Comparison of ENCODE assay signal across 19 cellular contexts in genomic region chr3:42098171-42098570, GRCh38. TPM values are rescaled to one million over a fixed set of nuclear protein-coding genes. Genes with fewer than 3 reads are reported as not detected.
A peak's percentile ranks its signal among the peaks of the same experiment; 100 is the strongest.
DNase-seq lines count a peak whose midpoint lies in the region; ATAC-seq, FAIRE-seq and TF ChIP-seq lines count a peak whose summit lies in the region.
"Had no signal": no experiment of that assay in that cellular context is flagged by ENCODE, and none has a peak within 500 bp of the region (broad histone marks: within the 10 kb centered on the region; RNA-seq: fewer than 3 reads in every experiment).

No MANE protein-coding gene starts in this region.

- no peaks in the 10 kb centered on the region for H3K27me3 Mint-ChIP-seq in memory B cell
- no peaks in the 10 kb centered on the region for H3K27me3 Mint-ChIP-seq in stimulated activated memory B cell treated with anti-CD40 and anti-IgM and Interleukin-4, amounts not matched to agents 10 μg/mL and 1 μg/mL and 100 μg/mL, for 72 hours

- H3K4me3 ChIP-seq in heart left ventricle (no peak overlapping the region), bronchial epithelial cell (ENCODE audit: low read depth, low read length) (no peak overlapping the region)
- H3K4me3 ChIP-seq: ascending aorta, uterus had no signal

- peak overlapping the region in 11 of 12 donors; percentile 25 to 72 (median 61) for H3K27ac ChIP-seq in heart left ventricle
- H3K27ac ChIP-seq: ascending aorta, neutrophil had no signal

- intact Hi-C loops in heart left ventricle (cut with DNase I) (loop anchor here (2.0 to 5.0 kb wide), 9 partner anchors 36 to 201 kb away; partner anchors contain the start of gene ULK4 (in 4 of the 10)), left cardiac atrium (cut with DNase I) (loop anchor here in 1 of 2 donors (5.0 to 10.0 kb wide), 2 partner anchors 86 to 203 kb away; no protein-coding TSS in a partner anchor)

- peaks cover 14% of the 10 kb centered on the region for H3K36me3 Mint-ChIP-seq in memory B cell
- peaks cover 30% of the 10 kb centered on the region for H3K36me3 Mint-ChIP-seq in stimulated activated memory B cell treated with anti-CD40 and anti-IgM and Interleukin-4, amounts not matched to agents 10 μg/mL and 1 μg/mL and 100 μg/mL, for 72 hours

- DNase-seq in heart left ventricle (no peak), left cardiac atrium (no peak), bronchial epithelial cell (ENCODE audit: low read depth) (no peak), memory B cell (ENCODE audit: low spot score in 2 of 2) (no peak), amygdala (lab: John Stamatoyannopoulos, UW) (no peak), GM20000 (ENCODE audit: low spot score) (no peak)
- DNase-seq in stimulated activated CD4-positive, alpha-beta T cell treated with anti-CD3 and anti-CD28 coated beads, Interleukin-4, amount 100 ng/mL, for 1 hour: no peak
- DNase-seq: ACHN; NCI-H187; NCI-H774; stimulated activated naive CD4-positive, alpha-beta T cell; uterus had no signal

- H3K36me3 ChIP-seq in heart left ventricle: peaks cover 0 to 9% (median 0%) of the 10 kb centered on the region in 9 donors
- H3K36me3 ChIP-seq in bronchial epithelial cell (ENCODE audit: control insufficient read depth, insufficient read depth, low read length): peaks cover 1% of the 10 kb centered on the region
- H3K36me3 ChIP-seq: ascending aorta, uterus had no signal

- ATAC-seq in heart left ventricle (no peak), left cardiac atrium (no peak), memory B cell (ENCODE audit: low read depth) (no peak)
- ATAC-seq in stimulated activated memory B cell treated with anti-CD40 and anti-IgM and Interleukin-4, amounts not matched to agents 10 μg/mL and 1 μg/mL and 100 μg/mL, for 72 hours: no peak

- no peak overlapping the region for H3K4me3 Mint-ChIP-seq in memory B cell
- H3K4me3 Mint-ChIP-seq in stimulated activated memory B cell treated with anti-CD40 and anti-IgM and Interleukin-4, amounts not matched to agents 10 μg/mL and 1 μg/mL and 100 μg/mL, for 72 hours: no peak overlapping the region

- peaks cover 47% of the 10 kb centered on the region for H3K4me1 Mint-ChIP-seq in memory B cell
- peaks cover 63% of the 10 kb centered on the region for H3K4me1 Mint-ChIP-seq in stimulated activated memory B cell treated with anti-CD40 and anti-IgM and Interleukin-4, amounts not matched to agents 10 μg/mL and 1 μg/mL and 100 μg/mL, for 72 hours

- TF ChIP-seq POLR2A in heart left ventricle (IDR thresholded peaks at IDR 0.05): no peak

- H3K27me3 ChIP-seq in heart left ventricle: no peaks in the 10 kb centered on the region
- H3K27me3 ChIP-seq in bronchial epithelial cell (ENCODE audit: control insufficient read depth, insufficient read depth, low read length): no peaks in the 10 kb centered on the region
- H3K27me3 ChIP-seq: ascending aorta, neutrophil, uterus had no signal

- peak overlapping the region; percentile 88 for H3K27ac Mint-ChIP-seq in memory B cell
- peak overlapping the region; percentile 70 for H3K27ac Mint-ChIP-seq in stimulated activated memory B cell treated with anti-CD40 and anti-IgM and Interleukin-4, amounts not matched to agents 10 μg/mL and 1 μg/mL and 100 μg/mL, for 72 hours
- H3K27ac Mint-ChIP-seq: activated T-helper 2 cell treated with anti-CD3 and anti-CD28 coated beads, Interferon-gamma antibody, Interleukin-2, Interleukin-4, amounts not matched to agents 10 μg/mL and 5 μg/mL and 100 μg/mL, durations not matched to agents 14 hours and 24 hours and 36 hours had no signal

- peak; percentile 60 for FAIRE-seq in bronchial epithelial cell (lab: Jason Lieb, UNC)
- FAIRE-seq: H54, HTR-8/SVneo, RCC 7860 had no signal

- H3K4me1 ChIP-seq in heart left ventricle: peaks cover 23 to 93% (median 71%) of the 10 kb centered on the region in 12 donors

- no peaks in the 10 kb centered on the region for H3K9me3 ChIP-seq in heart left ventricle
- H3K9me3 ChIP-seq: ascending aorta, neutrophil, uterus had no signal

- WGBS in heart left ventricle, 4 donors: 28 to 52% (median 43%) methylated on average over 6 of the region's 6 CpGs

- TF ChIP-seq CTCF in heart left ventricle (IDR thresholded peaks at IDR 0.05): no peak
- no peak for TF ChIP-seq CTCF in bronchial epithelial cell (IDR thresholded peaks at IDR 0.05; ENCODE audit: insufficient read depth, low read length, severe bottlenecking)
- no peak for TF ChIP-seq CTCF in GM20000 (IDR thresholded peaks at IDR 0.05; ENCODE audit: extremely low read depth, missing control alignments)

- H3K9me3 Mint-ChIP-seq in memory B cell: no peaks in the 10 kb centered on the region
- no peaks in the 10 kb centered on the region for H3K9me3 Mint-ChIP-seq in stimulated activated memory B cell treated with anti-CD40 and anti-IgM and Interleukin-4, amounts not matched to agents 10 μg/mL and 1 μg/mL and 100 μg/mL, for 72 hours
- H3K9me3 Mint-ChIP-seq: activated T-helper 2 cell treated with anti-CD3 and anti-CD28 coated beads, Interferon-gamma antibody, Interleukin-2, Interleukin-4, amounts not matched to agents 10 μg/mL and 5 μg/mL and 100 μg/mL, durations not matched to agents 14 hours and 24 hours and 36 hours had no signal

RNA-seq across cellular contexts. Expression of gene TRAK1, which starts 7.0 kb away (rescaled TPM):
- total RNA-seq in heart left ventricle: 100 to 1,000 TPM; 149 to 364 (median 272) TPM
- polyA plus RNA-seq in heart left ventricle: 10 to 100 TPM; 53.3 to 76.3 TPM
- 100 to 1,000 TPM; 197 to 211 TPM for total RNA-seq in left cardiac atrium
- 36.1 and 43.5 TPM in 2 replicates for total RNA-seq in bronchial epithelial cell
